14 cellular contexts compared by ENCODE assay signal in the genomic region with DNA sequence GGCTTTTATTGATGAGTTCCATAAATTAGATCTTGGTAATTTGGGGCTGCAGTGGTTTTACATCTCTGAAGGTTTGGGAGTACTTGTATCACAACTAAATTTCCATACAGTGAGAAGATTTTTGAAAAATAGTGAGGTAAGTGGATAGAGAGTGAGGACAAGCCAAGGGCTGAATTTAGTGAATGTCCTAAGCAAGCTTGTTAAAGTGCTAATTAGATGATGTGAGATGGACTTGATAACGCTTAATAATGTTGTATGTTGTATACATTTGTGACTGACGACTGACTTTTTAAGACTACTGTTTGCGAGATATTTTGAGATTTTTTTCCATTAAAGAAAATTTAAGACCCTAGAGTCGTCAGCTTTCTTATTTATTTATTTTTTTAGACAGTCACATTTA. TPM values are rescaled to one million over a fixed set of nuclear protein-coding genes. Genes with fewer than 3 reads are reported as not detected.
DNase-seq lines count a peak whose midpoint lies in the region; ATAC-seq, FAIRE-seq and TF ChIP-seq lines count a peak whose summit lies in the region.
"Had no signal": no experiment of that assay in that cellular context is flagged by ENCODE, and none has a peak within 500 bp of the region (broad histone marks: within the 10 kb centered on the region; RNA-seq: fewer than 3 reads in every experiment).

No MANE protein-coding gene starts in this region.

- no peaks in the 10 kb centered on the region for H3K36me3 ChIP-seq in HepG2 (replicated peaks in 1 of 2; ENCODE audit: control insufficient read depth in 1 of 2, insufficient read depth in 2 of 2, low read length in 2 of 2)
- no peaks in the 10 kb centered on the region for H3K36me3 ChIP-seq in right lobe of liver
- H3K36me3 ChIP-seq in OCI-LY3 (replicated peaks; ENCODE audit: low read depth, low read length), result no peaks in the 10 kb centered on the region
- H3K36me3 ChIP-seq in K562 (ENCODE audit: control insufficient read depth, insufficient read depth, low read length), result no peaks in the 10 kb centered on the region
- H3K36me3 ChIP-seq: Peyer's patch, tibial artery had no signal

- intact Hi-C loops in HepG2 (cut with micrococcal nuclease; ENCODE audit: unreplicated experiment), result loop anchor here (5.0 to 10.0 kb wide), 3 partner anchors 38 to 1064 kb away; a partner anchor contains a TSS
- intact Hi-C loops in right lobe of liver (cut with DNase I), result loop anchor here in 1 of 2 donors (10.0 kb wide), 1 partner anchor 146 kb away; a partner anchor contains a TSS
- intact Hi-C loops in K562 (cut with micrococcal nuclease), result no loop called here
- intact Hi-C loops in posterior cingulate gyrus (cut with DNase I), result loop anchor here (10.0 kb wide), 1 partner anchor 226 kb away; a partner anchor contains a TSS

- peak overlapping the region; percentile 76 to 81 for H3K4me3 Mint-ChIP-seq in stimulated activated naive CD8-positive, alpha-beta T cell treated with anti-CD3 and anti-CD28 coated beads, Interleukin-15, amount 100 ng/mL, for 72 hours

- H3K4me1 ChIP-seq in HepG2 (ENCODE audit: insufficient read depth, low read length) (peaks cover 67% of the 10 kb centered on the region), right lobe of liver (peaks cover 0 to 53% (median 20%) of the 10 kb centered on the region in 4 donors), OCI-LY3 (ENCODE audit: low read length) (peaks cover 57% of the 10 kb centered on the region), K562 (replicated peaks in 1 of 2; ENCODE audit: control insufficient read depth in 2 of 2, insufficient read depth in 2 of 2, low read length in 2 of 2) (peaks cover 23 to 32% of the 10 kb centered on the region in 2 experiments)

- TF ChIP-seq POLR2A in HepG2 (IDR thresholded peaks at IDR 0.05; ENCODE audit: insufficient read depth in 1 of 2, low read depth in 2 of 2, low read length in 2 of 2), result no peak
- TF ChIP-seq POLR2A in right lobe of liver (IDR thresholded peaks at IDR 0.05), result no peak
- no peak for TF ChIP-seq POLR2A in K562 (conservative IDR thresholded peaks at IDR 0.05)

- WGBS in HepG2 (ENCODE audit: low lambda C conversion rate), result 78% methylated on average over 4 of the region's 4 CpGs
- 73% methylated on average over 4 of the region's 4 CpGs for WGBS in right lobe of liver (ENCODE audit: insufficient coverage, low coverage, low lambda C conversion rate, missing lambda C conversion rate)
- WGBS in K562 (ENCODE audit: insufficient coverage, low coverage, missing lambda C conversion rate), result 9% methylated on average over 4 of the region's 4 CpGs

- H3K27ac ChIP-seq in HepG2 (ENCODE audit: extremely low read length, insufficient read depth, low read length) (no peak overlapping the region), right lobe of liver (no peak overlapping the region), OCI-LY3 (ENCODE audit: low read length) (no peak overlapping the region), K562 (ENCODE audit: extremely low read depth, low read depth, low read length) (peak overlapping the region; percentile 45; the same call in 2 of the 3 replicates)
- H3K27ac ChIP-seq: Peyer's patch, tibial artery had no signal

- H3K27me3 ChIP-seq in HepG2 (ENCODE audit: control insufficient read depth in 1 of 2, insufficient read depth in 2 of 2, low read length in 2 of 2) (no peaks in the 10 kb centered on the region; a peak in 1 of 5 replicates), right lobe of liver (no peaks in the 10 kb centered on the region), OCI-LY3 (ENCODE audit: low read depth, low read length) (no peaks in the 10 kb centered on the region), K562 (ENCODE audit: control insufficient read depth in 2 of 2, insufficient read depth in 2 of 2, low read length in 2 of 2) (no peaks in the 10 kb centered on the region)
- H3K27me3 ChIP-seq: Peyer's patch, tibial artery had no signal

- no peak for ATAC-seq in HepG2
- ATAC-seq in right lobe of liver, result no peak
- ATAC-seq in K562, result no peak
- ATAC-seq in stimulated activated naive CD8-positive, alpha-beta T cell treated with anti-CD3 and anti-CD28 coated beads, Interleukin-15, amount 100 ng/mL, for 72 hours, result no peak
- ATAC-seq in GM21737 (IDR thresholded peaks at IDR 0.05; ENCODE audit: unreplicated experiment), result no peak

- H2AFZ ChIP-seq in HepG2 (ENCODE audit: low read length) (no peak overlapping the region), OCI-LY3 (ENCODE audit: low read depth, low read length) (no peak overlapping the region), K562 (ENCODE audit: low read depth, low read length) (no peak overlapping the region)

- TF ChIP-seq RAD21 in HepG2 (CRISPR knock-in tag; IDR thresholded peaks at IDR 0.05) (no peak), K562 (CRISPR knock-in tag; conservative IDR thresholded peaks at IDR 0.05 in 1 of 2, IDR thresholded peaks at IDR 0.05 in 1 of 2) (no peak)

- H3K4me1 Mint-ChIP-seq in stimulated activated naive CD8-positive, alpha-beta T cell treated with anti-CD3 and anti-CD28 coated beads, Interleukin-15, amount 100 ng/mL, for 72 hours, result peaks cover 56% of the 10 kb centered on the region

- no peaks in the 10 kb centered on the region for H3K9me1 ChIP-seq in K562 (ENCODE audit: control insufficient read depth, insufficient read depth, low read length)

- peak overlapping the region; percentile 1 to 83 for H3K27ac Mint-ChIP-seq in stimulated activated naive CD8-positive, alpha-beta T cell treated with anti-CD3 and anti-CD28 coated beads, Interleukin-15, amount 100 ng/mL, for 72 hours

- no peaks in the 10 kb centered on the region for H3K9me3 ChIP-seq in HepG2 (ENCODE audit: low read length)
- no peaks in the 10 kb centered on the region for H3K9me3 ChIP-seq in right lobe of liver
- no peaks in the 10 kb centered on the region for H3K9me3 ChIP-seq in OCI-LY3 (ENCODE audit: insufficient read depth, low read length)
- no peaks in the 10 kb centered on the region for H3K9me3 ChIP-seq in K562 (replicated peaks; ENCODE audit: control insufficient read depth, insufficient read depth, low read depth, low read length)
- H3K9me3 ChIP-seq: Peyer's patch, SK-N-SH, tibial artery had no signal

- peaks cover 63% of the 10 kb centered on the region for H4K20me1 ChIP-seq in HepG2 (ENCODE audit: insufficient read depth, low read length)
- H4K20me1 ChIP-seq in OCI-LY3 (ENCODE audit: insufficient read depth, low read length), result peaks cover 35% of the 10 kb centered on the region
- H4K20me1 ChIP-seq in K562 (replicated peaks; ENCODE audit: control insufficient read depth, insufficient read depth, low read length), result peaks cover 10% of the 10 kb centered on the region

- CTCF ChIA-PET in HepG2 (lab: Yijun Ruan, JAX; ENCODE audit: low intra/inter-chr PET ratio, low total read pairs), result no interaction called here
- CTCF ChIA-PET in K562 (lab: Yijun Ruan, JAX; ENCODE audit: low intra/inter-chr PET ratio), result no interaction called here

- no peak for FAIRE-seq in HepG2 (lab: Jason Lieb, UNC)
- no peak for FAIRE-seq in K562 (lab: Jason Lieb, UNC)

- DNase-seq in HepG2 (ENCODE audit: low spot score) (no peak), right lobe of liver (no peak), K562 (ENCODE audit: extremely low read depth in 1 of 4, low spot score in 3 of 4) (no peak), NCI-H146 treated with DMSO at 0.1 percent for 48 hours (lab: John Stamatoyannopoulos, UW; ENCODE audit: unreplicated experiment) (no peak), posterior cingulate gyrus (no peak)
- no peak for DNase-seq in stimulated activated naive CD8-positive, alpha-beta T cell treated with anti-CD3 and anti-CD28 coated beads, Interleukin-15, amount 100 ng/mL, for 72 hours
- DNase-seq: central memory CD4-positive, alpha-beta T cell; kidney glomerular epithelial cell; Peyer's patch; SK-N-SH; stimulated activated CD4-positive, alpha-beta T cell treated with anti-CD3 and anti-CD28 coated beads, Interleukin-4, amount 100 ng/mL, for 1 hour; tibial artery had no signal

- POLR2A ChIA-PET in HepG2 (lab: Yijun Ruan, JAX), result interaction anchor here (1.3 kb wide), 1 partner anchor 9 kb away, joined by 3 read pairs; no protein-coding TSS in a partner anchor
- POLR2A ChIA-PET in K562 (lab: Yijun Ruan, JAX), result no interaction called here

- H3K4me3 ChIP-seq in HepG2 (replicated peaks in 1 of 3; ENCODE audit: insufficient read depth in 1 of 3, low read depth in 2 of 3, low read length in 3 of 3) (peak overlapping the region in 2 of 3 experiments; percentile 14 to 15; a peak in 2 of 6 replicates), right lobe of liver (no peak overlapping the region), OCI-LY3 (ENCODE audit: low read length) (peak overlapping the region; percentile 21; the same call in 1 of the 2 replicates), K562 (peak overlapping the region; percentile 16)
- H3K4me3 ChIP-seq: Peyer's patch, tibial artery had no signal

- TF ChIP-seq EP300 in HepG2 (IDR thresholded peaks at IDR 0.05; ENCODE audit: low read depth in 2 of 2, low read length in 2 of 2) (no peak), HepG2 (CRISPR knock-in tag; IDR thresholded peaks at IDR 0.05; ENCODE audit: borderline replicate concordance) (no peak), K562 (IDR thresholded peaks at IDR 0.05; ENCODE audit: low read length) (no peak)

- no peaks in the 10 kb centered on the region for H3K9me3 Mint-ChIP-seq in stimulated activated naive CD8-positive, alpha-beta T cell treated with anti-CD3 and anti-CD28 coated beads, Interleukin-15, amount 100 ng/mL, for 72 hours

- no peaks in the 10 kb centered on the region for H3K27me3 Mint-ChIP-seq in stimulated activated naive CD8-positive, alpha-beta T cell treated with anti-CD3 and anti-CD28 coated beads, Interleukin-15, amount 100 ng/mL, for 72 hours

- in situ Hi-C loops in HepG2 (cut with HindIII; ENCODE audit: extremely low pct_ligation_motif_present, low pct_unique_long_range_greater_than_20kb), result loop anchor here (10.0 kb wide), 2 partner anchors 146 to 246 kb away; a partner anchor contains a TSS
- in situ Hi-C loops in K562 (cut with MboI), result no loop called here

- H3K4me2 ChIP-seq in HepG2 (ENCODE audit: low read depth, low read length) (peak overlapping the region; percentile 52), OCI-LY3 (ENCODE audit: low read length) (peak overlapping the region; percentile 81), K562 (ENCODE audit: insufficient read depth, low read length) (peak overlapping the region; percentile 67)
- H3K4me2 ChIP-seq: SK-N-SH had no signal

- 0 out of 2 replicates have a peak overlapping the region, but pooled peaks have one; percentile 11 for H3K9ac ChIP-seq in HepG2 (ENCODE audit: insufficient read depth, low read depth, low read length)
- H3K9ac ChIP-seq in OCI-LY3 (ENCODE audit: low read length), result peak overlapping the region; percentile 46; the same call in 1 of the 2 replicates
- peak overlapping the region in 1 of 2 experiments; percentile 73; a peak in 2 of 4 replicates for H3K9ac ChIP-seq in K562 (ENCODE audit: insufficient read depth in 1 of 2, low read depth in 2 of 2, low read length in 2 of 2)
- H3K9ac ChIP-seq: SK-N-SH had no signal

- H3K79me2 ChIP-seq in HepG2 (ENCODE audit: insufficient read depth, low read length) (peaks cover 84% of the 10 kb centered on the region), OCI-LY3 (ENCODE audit: low read length) (peaks cover 86% of the 10 kb centered on the region), K562 (ENCODE audit: control insufficient read depth, insufficient read depth, low read length) (peaks cover 88% of the 10 kb centered on the region)

- BruUV-seq in HepG2 (replicated peaks; lab: Mats Ljungman, UMichigan), result no TSS peak
- BruUV-seq in K562 (replicated peaks; lab: Mats Ljungman, UMichigan), result no TSS peak

- TF ChIP-seq CTCF in HepG2 (CRISPR knock-in tag; IDR thresholded peaks at IDR 0.05), result no peak
- TF ChIP-seq CTCF in right lobe of liver (IDR thresholded peaks at IDR 0.05), result no peak
- TF ChIP-seq CTCF in OCI-LY3 (IDR thresholded peaks at IDR 0.05; ENCODE audit: low read depth, low read length), result no peak
- TF ChIP-seq CTCF in K562 (IDR thresholded peaks at IDR 0.05 in 2 of 3, conservative IDR thresholded peaks at IDR 0.05 in 1 of 3; ENCODE audit: insufficient read depth in 2 of 3, low read depth in 1 of 3, low read length in 3 of 3), result no peak

RNA-seq across cellular contexts. Expression of a gene that starts 3.9 kb away (rescaled TPM):
- total RNA-seq in HepG2 (2016; rRNA removed; fragmentation: Illumina TruSeq; extraction: Trizol) (52.6 and 63.2 TPM in 2 replicates), right lobe of liver (10 to 100 TPM; 19.9 to 30.1 (median 25.1) TPM), K562 (2014; rRNA removed) (58.1 and 61.4 TPM in 2 replicates), K562 (2014; rRNA removed; fragmentation: Illumina TruSeq; extraction: Trizol) (56.9 and 65.9 TPM in 2 replicates), K562 (2015; rRNA removed; fragmentation: Illumina TruSeq; extraction: Trizol) (56.8 and 59.4 TPM in 2 replicates), K562 (2021) (86.7 and 98.4 TPM in 2 replicates)
- 234 and 265 TPM in 2 replicates for total RNA-seq in HepG2 (2016; cell fraction: cytosol; rRNA removed; fragmentation: Illumina TruSeq; extraction: Trizol; ENCODE audit: low read depth)
- total RNA-seq in HepG2 (2016; cell fraction: insoluble cytoplasmic fraction; rRNA removed; fragmentation: Illumina TruSeq; extraction: Trizol), result 54.0 and 61.4 TPM in 2 replicates
- total RNA-seq in HepG2 (2016; cell fraction: membrane; rRNA removed; fragmentation: Illumina TruSeq; extraction: Trizol), result 183 and 209 TPM in 2 replicates
- total RNA-seq in HepG2 (2016; cell fraction: nucleus; rRNA removed; fragmentation: Illumina TruSeq; extraction: Trizol), result 42.9 and 44.2 TPM in 2 replicates
- polyA plus RNA-seq in HepG2 (2011; rRNA removed) (52.7 and 62.7 TPM in 2 replicates), K562 (2011; rRNA removed) (70.7 and 96.9 TPM in 2 replicates), K562 (2014; fragmentation: Illumina TruSeq; extraction: Trizol) (55.3 and 63.6 TPM in 2 replicates), K562 (2014; fragmentation: Nextera tagmentation; extraction: Ambion mirVana) (10 to 100 TPM; 15.7 to 19.1 TPM), K562 (2014; rRNA removed) (47.3 and 54.8 TPM in 2 replicates)
- polyA plus RNA-seq in HepG2 (2011; cell fraction: cytosol; rRNA removed), result 38.3 and 51.2 TPM in 2 replicates
- 32.5 and 33.2 TPM in 2 replicates for polyA plus RNA-seq in HepG2 (2011; cell fraction: nucleus; rRNA removed)
- 30.6 and 32.4 TPM in 2 replicates for polyA plus RNA-seq in HepG2 (2012)
- 2.5 and 2.8 TPM in 2 replicates for polyA plus RNA-seq in HepG2 (2016; cell fraction: cytosol; fragmentation: Illumina TruSeq; extraction: Trizol; ENCODE audit: low read depth)
- 63.1 and 64.9 TPM in 2 replicates for polyA plus RNA-seq in HepG2 (2016; cell fraction: insoluble cytoplasmic fraction; fragmentation: Illumina TruSeq; extraction: Trizol; ENCODE audit: low read depth)
- 17.1 and 17.3 TPM in 2 replicates for polyA plus RNA-seq in HepG2 (2016; cell fraction: membrane; fragmentation: Illumina TruSeq; extraction: Trizol; ENCODE audit: low read depth)
- polyA plus RNA-seq in HepG2 (2016; cell fraction: nucleus; fragmentation: Illumina TruSeq; extraction: Trizol; ENCODE audit: insufficient read depth, low read depth), result 38.6 and 39.5 TPM in 2 replicates
- 81.5 and 261 TPM in 2 replicates for polyA minus RNA-seq in HepG2 (2011; rRNA and poly(A)+ RNA removed; ENCODE audit: low replicate concordance)
- polyA minus RNA-seq in HepG2 (2011; cell fraction: cytosol; rRNA and poly(A)+ RNA removed), result 107 and 129 TPM in 2 replicates
- polyA minus RNA-seq in HepG2 (2011; cell fraction: nucleus; rRNA and poly(A)+ RNA removed), result 109 and 138 TPM in 2 replicates
- total RNA-seq in K562 (2011; cell fraction: chromatin; rRNA removed; ENCODE audit: low replicate concordance), result 152 and 242 TPM in 2 replicates
- 77.9 and 81.3 TPM in 2 replicates for total RNA-seq in K562 (2011; cell fraction: nucleolus; rRNA removed)
- 116 and 142 TPM in 2 replicates for total RNA-seq in K562 (2011; cell fraction: nucleoplasm; rRNA removed)
- polyA plus RNA-seq in K562 (2011; cell fraction: cytosol; rRNA removed), result 71.3 and 73.3 TPM in 2 replicates
- 58.7 and 63.9 TPM in 2 replicates for polyA plus RNA-seq in K562 (2011; cell fraction: nucleus; rRNA removed)
- polyA plus RNA-seq in K562 (2012), result 31.9 and 42.7 TPM in 2 replicates
- polyA minus RNA-seq in K562 (2011; rRNA and poly(A)+ RNA removed), result 214 and 224 TPM in 2 replicates
- polyA minus RNA-seq in K562 (2011; cell fraction: cytosol; rRNA and poly(A)+ RNA removed), result 65.3 and 93.0 TPM in 2 replicates
- polyA minus RNA-seq in K562 (2011; cell fraction: nucleus; rRNA and poly(A)+ RNA removed), result 63.7 and 91.3 TPM in 2 replicates

Comparison
In these comparisons a context has a peak if more than half of its experiments do, and no peak if none do; other contexts are left out.
1. H3K4me3 ChIP-seq: peak in HepG2 (2 of 3), OCI-LY3 (single experiment) and K562 (single experiment); none in right lobe of liver (0 of 3).
2. Peak in every context shown above with its lines, with median percentiles within 50 percentile points of each other: H3K4me2 ChIP-seq.